8 cellular contexts compared by ENCODE assay signal in genomic region chr16:48123104-48123788, GRCh38. TPM values are rescaled to one million over a fixed set of nuclear protein-coding genes. Genes with fewer than 3 reads are reported as not detected.
A peak's percentile ranks its signal among the peaks of the same experiment; 100 is the strongest.
DNase-seq lines count a peak whose midpoint lies in the region; ATAC-seq, FAIRE-seq and TF ChIP-seq lines count a peak whose summit lies in the region.

No MANE protein-coding gene starts in this region.

- DNase-seq in GM10266 (ENCODE audit: extremely low spot score) (peak; percentile 49), islet precursor cell (peak; percentile 93), urothelium cell line (ENCODE audit: low spot score) (peak; percentile 91), OCI-M2 (lab: John Stamatoyannopoulos, UW; ENCODE audit: unreplicated experiment) (no peak), NCI-H345 treated with DMSO at 0.1 percent for 48 hours (lab: John Stamatoyannopoulos, UW; ENCODE audit: unreplicated experiment) (no peak)
- peak; percentile 20 for DNase-seq in activated CD8-positive, alpha-beta T cell treated with anti-CD3 and anti-CD28 coated beads, Interleukin-2, amount 10 ng/mL, durations not matched to agents 7 days and 5 days

- CTCF ChIA-PET in activated CD8-positive, alpha-beta T cell treated with anti-CD3 and anti-CD28 coated beads, Interleukin-2, amount 10 ng/mL, durations not matched to agents 7 days and 5 days (lab: Charles Lee) = interaction anchor here (0.8 kb wide), 1 partner anchor 42 kb away, joined by 3 read pairs; no protein-coding TSS in a partner anchor

- H3K9me3 Mint-ChIP-seq in activated CD8-positive, alpha-beta T cell treated with anti-CD3 and anti-CD28 coated beads, Interleukin-2, amount 10 ng/mL, durations not matched to agents 7 days and 5 days (ENCODE audit: insufficient read depth) = no peaks in the 10 kb centered on the region

- peak; percentile 96 for FAIRE-seq in urothelium cell line (lab: Jason Lieb, UNC)

- H3K36me3 Mint-ChIP-seq in activated CD8-positive, alpha-beta T cell treated with anti-CD3 and anti-CD28 coated beads, Interleukin-2, amount 10 ng/mL, durations not matched to agents 7 days and 5 days (ENCODE audit: low read depth) = no peaks in the 10 kb centered on the region

- POLR2A ChIA-PET in activated CD8-positive, alpha-beta T cell treated with anti-CD3 and anti-CD28 coated beads, Interleukin-2, amount 10 ng/mL, durations not matched to agents 7 days and 5 days (lab: Charles Lee) = interaction anchor here (0.7 kb wide), 1 partner anchor 14 kb away, joined by 4 read pairs; no protein-coding TSS in a partner anchor

- H3K4me1 Mint-ChIP-seq in activated CD8-positive, alpha-beta T cell treated with anti-CD3 and anti-CD28 coated beads, Interleukin-2, amount 10 ng/mL, durations not matched to agents 7 days and 5 days (ENCODE audit: low read depth) = no peaks in the 10 kb centered on the region

- H3K27ac Mint-ChIP-seq in activated CD8-positive, alpha-beta T cell treated with anti-CD3 and anti-CD28 coated beads, Interleukin-2, amount 10 ng/mL, durations not matched to agents 7 days and 5 days = no peak overlapping the region

- TF ChIP-seq CTCF in GM10266 (IDR thresholded peaks at IDR 0.05; ENCODE audit: control insufficient read depth, insufficient read depth, low read depth, missing control alignments) = no peak

- ATAC-seq in HG03039 (IDR thresholded peaks at IDR 0.05; ENCODE audit: unreplicated experiment) (peak; percentile 79), HG03457 (IDR thresholded peaks at IDR 0.05; ENCODE audit: unreplicated experiment) (no peak)
- no peak for ATAC-seq in activated CD8-positive, alpha-beta T cell treated with anti-CD3 and anti-CD28 coated beads, Interleukin-2, amount 10 ng/mL, durations not matched to agents 7 days and 5 days

- H3K4me3 Mint-ChIP-seq in activated CD8-positive, alpha-beta T cell treated with anti-CD3 and anti-CD28 coated beads, Interleukin-2, amount 10 ng/mL, durations not matched to agents 7 days and 5 days = no peak overlapping the region

- no peaks in the 10 kb centered on the region for H3K27me3 Mint-ChIP-seq in activated CD8-positive, alpha-beta T cell treated with anti-CD3 and anti-CD28 coated beads, Interleukin-2, amount 10 ng/mL, durations not matched to agents 7 days and 5 days (ENCODE audit: low read depth)

RNA-seq across cellular contexts. Expression of gene ABCC12, which starts 32.5 kb away (rescaled TPM):
- total RNA-seq in activated CD8-positive, alpha-beta T cell treated with anti-CD3 and anti-CD28 coated beads, Interleukin-2, amount 10 ng/mL, durations not matched to agents 7 days and 5 days = not detected

Comparison
In these comparisons a context has a peak if more than half of its experiments do, and no peak if none do; other contexts are left out.
1. DNase-seq: peak in GM10266 (single experiment), activated CD8-positive, alpha-beta T cell treated with anti-CD3 and anti-CD28 coated beads, Interleukin-2, amount 10 ng/mL, durations not matched to agents 7 days and 5 days (single experiment), islet precursor cell (single experiment) and urothelium cell line (single experiment); none in OCI-M2 (single experiment) and NCI-H345 treated with DMSO at 0.1 percent for 48 hours (single experiment).